Comparison of ENCODE assay signal across 17 cellular contexts in the genomic region with DNA sequence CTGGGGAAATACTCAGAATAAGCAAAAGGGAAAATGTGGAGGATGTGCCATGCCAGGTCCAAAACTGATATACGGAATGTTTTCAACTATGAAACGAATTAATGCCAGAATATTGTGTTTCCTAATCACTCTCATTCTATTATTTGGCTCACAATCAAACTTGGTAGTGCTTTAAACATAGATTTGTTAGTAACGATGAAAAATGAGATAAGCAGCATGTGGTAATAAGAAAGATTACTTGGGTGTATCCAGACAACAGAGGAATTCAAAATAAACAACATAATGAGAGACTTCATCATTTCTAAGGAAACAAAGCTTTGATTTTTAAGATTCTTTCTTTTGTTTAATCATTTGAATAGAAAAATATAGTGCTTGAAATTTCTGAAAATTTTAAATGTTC.
DNase-seq lines count a peak whose midpoint lies in the region; FAIRE-seq and TF ChIP-seq lines count a peak whose summit lies in the region.
"Had no signal": no experiment of that assay in that cellular context is flagged by ENCODE, and none has a peak within 500 bp of the region (broad histone marks: within the 10 kb centered on the region; RNA-seq: fewer than 3 reads in every experiment).

No MANE protein-coding gene starts in this region.

- no peak overlapping the region for H3K18ac ChIP-seq in neuronal stem cell (ENCODE audit: low read length)

- H3K4me3 ChIP-seq in retinal pigment epithelial cell (ENCODE audit: low read length): no peak overlapping the region
- H3K4me3 ChIP-seq in neuronal stem cell (ENCODE audit: low read length in 2 of 2): no peak overlapping the region
- no peak overlapping the region for H3K4me3 ChIP-seq in esophagus muscularis mucosa

- H2BK15ac ChIP-seq in neuronal stem cell (ENCODE audit: low read length): no peak overlapping the region

- H3K9ac ChIP-seq in neuronal stem cell (ENCODE audit: low read depth, low read length, poor library complexity): no peak overlapping the region

- no peak overlapping the region for H3K4ac ChIP-seq in neuronal stem cell (ENCODE audit: low read length)

- no peaks in the 10 kb centered on the region for H3K27me3 ChIP-seq in neuronal stem cell (ENCODE audit: control insufficient read depth in 3 of 3, insufficient read depth in 3 of 3, low read depth in 1 of 3, low read length in 3 of 3)
- H3K27me3 ChIP-seq in esophagus muscularis mucosa: peaks cover 0 to 3% (median 0%) of the 10 kb centered on the region in 4 donors

- peak; percentile 81 for FAIRE-seq in D721Med (lab: Jason Lieb, UNC)
- FAIRE-seq: GM12891 had no signal

- H2BK12ac ChIP-seq in neuronal stem cell (ENCODE audit: low read length): no peak overlapping the region

- no peak overlapping the region for H3K14ac ChIP-seq in neuronal stem cell (ENCODE audit: low read length)

- no CpG with 5 or more reads among the region's 3 CpGs for WGBS in neuronal stem cell (ENCODE audit: extremely low coverage in 2 of 2, insufficient read length in 2 of 2, insufficient replicate concordance in 1 of 2), 2 donors
- 43% methylated on average over 3 of the region's 3 CpGs for WGBS in esophagus muscularis mucosa

- TF ChIP-seq EP300 in esophagus muscularis mucosa (IDR thresholded peaks at IDR 0.05): no peak

- H2BK120ac ChIP-seq in neuronal stem cell (ENCODE audit: low read depth, low read length): no peak overlapping the region

- no peak overlapping the region for H4K8ac ChIP-seq in neuronal stem cell (ENCODE audit: low read depth, low read length)

- DNase-seq in D721Med (ENCODE audit: insufficient read length, low spot score): no peak
- peak; percentile 22 for DNase-seq in amniotic epithelial cell (ENCODE audit: low read depth)
- DNase-seq in fibroblast of peridontal ligament (ENCODE audit: extremely low read depth): peak; percentile 17
- peak; percentile 56 for DNase-seq in retinal pigment epithelial cell (ENCODE audit: low read depth)
- no peak for DNase-seq in neuronal stem cell (ENCODE audit: low spot score)
- no peak for DNase-seq in DMS53 (lab: John Stamatoyannopoulos, UW)
- DNase-seq in esophagus muscularis mucosa (ENCODE audit: extremely low spot score): no peak
- DNase-seq: AML-193; CD4-positive, alpha-beta memory T cell; DND-41; EL; GOT3; H7; HFFc6 had no signal

- TF ChIP-seq CTCF in D721Med (IDR thresholded peaks at IDR 0.05; ENCODE audit: insufficient read depth, missing control alignments) (no peak), retinal pigment epithelial cell (conservative IDR thresholded peaks at IDR 0.05; ENCODE audit: low read depth, low read length) (no peak), esophagus muscularis mucosa (IDR thresholded peaks at IDR 0.05) (no peak)

- H2BK5ac ChIP-seq in neuronal stem cell (ENCODE audit: low read length): no peak overlapping the region

- H2AK5ac ChIP-seq in neuronal stem cell (ENCODE audit: low read depth, low read length): no peak overlapping the region

- TF ChIP-seq POLR2A in esophagus muscularis mucosa (IDR thresholded peaks at IDR 0.05; ENCODE audit: low read depth): no peak

- no peak overlapping the region for H3K23ac ChIP-seq in neuronal stem cell (ENCODE audit: low read depth, low read length, poor library complexity)

- intact Hi-C loops in esophagus muscularis mucosa (cut with DNase I): no loop called here

- H3K4me1 ChIP-seq in neuronal stem cell (ENCODE audit: control insufficient read depth in 2 of 2, insufficient read depth in 1 of 2, low read depth in 1 of 2, low read length in 2 of 2) (no peaks in the 10 kb centered on the region), esophagus muscularis mucosa (no peaks in the 10 kb centered on the region)

- H3K36me3 ChIP-seq in neuronal stem cell (replicated peaks in 1 of 2; ENCODE audit: control insufficient read depth in 2 of 2, insufficient read depth in 2 of 2, low read length in 2 of 2) (no peaks in the 10 kb centered on the region), esophagus muscularis mucosa (no peaks in the 10 kb centered on the region)

- H3K79me1 ChIP-seq in neuronal stem cell (ENCODE audit: low read depth, low read length): no peaks in the 10 kb centered on the region

- H2AFZ ChIP-seq in neuronal stem cell (ENCODE audit: low read length): no peak overlapping the region

- H4K91ac ChIP-seq in neuronal stem cell (ENCODE audit: low read depth, low read length, poor library complexity): no peak overlapping the region

- H3K27ac ChIP-seq in neuronal stem cell (replicated peaks; ENCODE audit: low read length): no peak overlapping the region
- no peak overlapping the region for H3K27ac ChIP-seq in esophagus muscularis mucosa (replicated peaks in 1 of 4)
- H3K27ac ChIP-seq: C4-2B, HL-60 had no signal

- H3K9me3 ChIP-seq in neuronal stem cell (replicated peaks in 1 of 2; ENCODE audit: control insufficient read depth in 2 of 2, insufficient read depth in 1 of 2, low read depth in 1 of 2, low read length in 2 of 2): no peaks in the 10 kb centered on the region
- H3K9me3 ChIP-seq in esophagus muscularis mucosa: no peaks in the 10 kb centered on the region

- no peak overlapping the region for H3K4me2 ChIP-seq in neuronal stem cell (ENCODE audit: insufficient read depth, low read length, poor library complexity, severe bottlenecking)

Comparison
In these comparisons a context has a peak if more than half of its experiments do, and no peak if none do; other contexts are left out.
1. DNase-seq: peak in amniotic epithelial cell (single experiment), fibroblast of peridontal ligament (single experiment) and retinal pigment epithelial cell (single experiment); none in D721Med (single experiment), neuronal stem cell (single experiment), DMS53 (single experiment) and esophagus muscularis mucosa (single experiment).